In genomic region chr4:92121099-92121498, GRCh38 we compare ENCODE assay signal across 14 cellular contexts.
DNase-seq lines count a peak whose midpoint lies in the region; ATAC-seq, FAIRE-seq and TF ChIP-seq lines count a peak whose summit lies in the region.
"Had no signal": no experiment of that assay in that cellular context is flagged by ENCODE, and none has a peak within 500 bp of the region (broad histone marks: within the 10 kb centered on the region; RNA-seq: fewer than 3 reads in every experiment).

No MANE protein-coding gene starts in this region.

- H2BK5ac ChIP-seq in H1 (ENCODE audit: low read depth, low read length) = no peak overlapping the region

- H3K23me2 ChIP-seq in H1 (ENCODE audit: low read depth, low read length) = no peaks in the 10 kb centered on the region

- H3K79me1 ChIP-seq in H1 (ENCODE audit: low read depth, low read length) = no peaks in the 10 kb centered on the region

- TF ChIP-seq CTCF in H1 (IDR thresholded peaks at IDR 0.05; ENCODE audit: control extremely low read depth in 1 of 3, insufficient read depth in 1 of 3, low read depth in 1 of 3, low read length in 3 of 3) (no peak), omental fat pad (IDR thresholded peaks at IDR 0.05) (no peak)

- peak; percentile 70 for ATAC-seq in omental fat pad (ENCODE audit: low FRiP score)
- no peak for ATAC-seq in GM21723 (IDR thresholded peaks at IDR 0.05; ENCODE audit: unreplicated experiment)
- ATAC-seq in esophagus mucosa = no peak
- ATAC-seq: activated CD8-positive, alpha-beta T cell treated with anti-CD3 and anti-CD28 coated beads for 36 hours; activated naive CD8-positive, alpha-beta T cell treated with anti-CD3 and anti-CD28 coated beads, Interleukin-2, amount 50 U/mL, for 24 hours; HCT116 had no signal

- no peak overlapping the region; the same call in 1 of the 2 replicates for H2AFZ ChIP-seq in H1 (ENCODE audit: low read length)

- no peak overlapping the region for H4K8ac ChIP-seq in H1 (ENCODE audit: extremely low read depth, insufficient read depth, low read length)

- CTCF ChIA-PET in H1 (lab: Charles Lee; ENCODE audit: partially characterized antibody) = no interaction called here

- no peak overlapping the region for H4K91ac ChIP-seq in H1 (replicated peaks; ENCODE audit: insufficient read length, low read length)

- no peak overlapping the region for H2BK120ac ChIP-seq in H1 (replicated peaks; ENCODE audit: low read depth, low read length)

- DNase-seq in DMS79 treated with DMSO at 0.1 percent for 48 hours (lab: John Stamatoyannopoulos, UW) (peak; percentile 89), NCI-H524 treated with DMSO at 0.1 percent for 48 hours (lab: John Stamatoyannopoulos, UW) (peak; percentile 17), H1 (ENCODE audit: low read depth in 1 of 2, low spot score in 2 of 2) (no peak), omental fat pad (ENCODE audit: low spot score) (no peak), superior temporal gyrus (ENCODE audit: extremely low spot score) (no peak)
- no peak for DNase-seq in activated naive CD4-positive, alpha-beta T cell (lab: John Stamatoyannopoulos, UW)
- DNase-seq: activated CD8-positive, alpha-beta T cell treated with anti-CD3 and anti-CD28 coated beads for 36 hours; activated naive CD8-positive, alpha-beta T cell treated with anti-CD3 and anti-CD28 coated beads, Interleukin-2, amount 50 U/mL, for 24 hours; activated T-cell treated with anti-CD3 and anti-CD28 coated beads, Interleukin-2, amount 50 U/mL, for 48 hours; NCI-H2029 treated with DMSO at 0.1 percent for 48 hours; retina had no signal

- H3K27me3 ChIP-seq in H1 (replicated peaks in 1 of 4; ENCODE audit: control insufficient read depth in 3 of 4, extremely low read depth in 1 of 4, insufficient read depth in 3 of 4, low read length in 3 of 4) = no peaks in the 10 kb centered on the region

- no peaks in the 10 kb centered on the region for H3K9me3 ChIP-seq in H1 (ENCODE audit: insufficient read depth in 2 of 2, low read depth in 1 of 2, low read length in 1 of 2)

- H4K20me1 ChIP-seq in H1 (replicated peaks in 1 of 2; ENCODE audit: control insufficient read depth in 1 of 2, insufficient read depth in 2 of 2, low read length in 2 of 2) = no peaks in the 10 kb centered on the region

- H3K4me2 ChIP-seq in H1 (ENCODE audit: insufficient read depth in 1 of 2, low read depth in 2 of 2, low read length in 2 of 2) = no peak overlapping the region

- no peak for TF ChIP-seq RAD21 in H1 (IDR thresholded peaks at IDR 0.05 in 1 of 2, conservative IDR thresholded peaks at IDR 0.05 in 1 of 2; ENCODE audit: low read depth in 2 of 2, low read length in 2 of 2)

- H3K27ac ChIP-seq in H1 (ENCODE audit: low read depth, low read length) = no peak overlapping the region

- no peak overlapping the region for H4K5ac ChIP-seq in H1 (ENCODE audit: insufficient read length, low read depth, low read length)

- TF ChIP-seq POLR2A in H1 (IDR thresholded peaks at IDR 0.05; ENCODE audit: control extremely low read depth in 1 of 2, low read depth in 2 of 2, low read length in 2 of 2) = no peak

- POLR2A ChIA-PET in H1 (lab: Charles Lee; ENCODE audit: partially characterized antibody) = interaction anchor here (0.5 kb wide), 1 partner anchor 928 kb away, joined by 3 read pairs; no protein-coding TSS in a partner anchor

- no peaks in the 10 kb centered on the region for H3K36me3 ChIP-seq in H1 (ENCODE audit: control insufficient read depth in 2 of 4, insufficient read depth in 4 of 4, low read length in 3 of 4)

- no peaks in the 10 kb centered on the region for H3K79me2 ChIP-seq in H1 (ENCODE audit: control insufficient read depth in 1 of 2, insufficient read depth in 2 of 2, low read length in 2 of 2)

- no peak overlapping the region for H3K4me3 ChIP-seq in H1 (ENCODE audit: extremely low read depth in 1 of 4, insufficient read depth in 2 of 4, low read depth in 3 of 4, low read length in 4 of 4)

- no peak overlapping the region for H2BK12ac ChIP-seq in H1 (ENCODE audit: low read depth, low read length)

- 88% methylated on average over 6 of the region's 6 CpGs; no CpG with 5 or more reads in 1 of the 2 experiments for WGBS in H1 (ENCODE audit: extremely low coverage in 1 of 2, insufficient coverage in 1 of 2, insufficient read length in 1 of 2, insufficient replicate concordance in 2 of 2, low coverage in 1 of 2, low lambda C conversion rate in 2 of 2, missing lambda C conversion rate in 1 of 2), 2 experiments

- H2BK20ac ChIP-seq in H1 (ENCODE audit: low read length) = no peak overlapping the region

- H3K18ac ChIP-seq in H1 (ENCODE audit: extremely low read depth, low read length) = no peak overlapping the region

- H3K4me1 ChIP-seq in H1 (replicated peaks in 1 of 4; ENCODE audit: control insufficient read depth in 3 of 4, insufficient read depth in 4 of 4, low read length in 3 of 4) = no peaks in the 10 kb centered on the region

- no peak overlapping the region for H2BK15ac ChIP-seq in H1 (ENCODE audit: low read length)

- no peak for TF ChIP-seq EP300 in H1 (IDR thresholded peaks at IDR 0.05; ENCODE audit: borderline replicate concordance in 1 of 2, low read depth in 2 of 2, low read length in 2 of 2)

- no peak overlapping the region for H3K56ac ChIP-seq in H1 (replicated peaks; ENCODE audit: insufficient read length, low read depth, low read length)

- H3K23ac ChIP-seq in H1 (ENCODE audit: insufficient read length) = no peak overlapping the region

- H3K4ac ChIP-seq in H1 (replicated peaks; ENCODE audit: insufficient read length, low read depth, low read length) = no peak overlapping the region

- H2AK5ac ChIP-seq in H1 (ENCODE audit: low read depth, low read length) = no peak overlapping the region

- H3K9ac ChIP-seq in H1 (replicated peaks in 1 of 4; ENCODE audit: extremely low read depth in 1 of 4, low read depth in 3 of 4, low read length in 3 of 4) = no peak overlapping the region

- H3K14ac ChIP-seq in H1 (ENCODE audit: insufficient read length) = no peak overlapping the region

- peak; percentile 24 for FAIRE-seq in H1 (lab: Jason Lieb, UNC)

TF ChIP-seq in H1, 55 proteins besides CTCF, POLR2A, EP300 and RAD21 (continues in another document):
- no peak for TF ChIP-seq SP1 (IDR thresholded peaks at IDR 0.05; ENCODE audit: low read depth, low read length)
- no peak for TF ChIP-seq GTF2F1 (IDR thresholded peaks at IDR 0.05; ENCODE audit: borderline replicate concordance, low read depth, low read length)
- no peak for TF ChIP-seq SP2 (IDR thresholded peaks at IDR 0.05; ENCODE audit: low read length)
- TF ChIP-seq ATF2 (IDR thresholded peaks at IDR 0.05; ENCODE audit: low read length) = no peak

Comparison
In these comparisons a context has a peak if more than half of its experiments do, and no peak if none do; other contexts are left out.
1. DNase-seq: peak in DMS79 treated with DMSO at 0.1 percent for 48 hours (single experiment) and NCI-H524 treated with DMSO at 0.1 percent for 48 hours (single experiment); none in H1 (0 of 2), omental fat pad (single experiment), superior temporal gyrus (single experiment) and activated naive CD4-positive, alpha-beta T cell (0 of 4).